ENCODE assay signal across 15 cellular contexts in genomic region chr14:51848120-51848519, GRCh38. TPM values are rescaled to one million over a fixed set of nuclear protein-coding genes. Genes with fewer than 3 reads are reported as not detected.
DNase-seq lines count a peak whose midpoint lies in the region; TF ChIP-seq lines count a peak whose summit lies in the region.
"Had no signal": no experiment of that assay in that cellular context is flagged by ENCODE, and none has a peak within 500 bp of the region (broad histone marks: within the 10 kb centered on the region; RNA-seq: fewer than 3 reads in every experiment).

No MANE protein-coding gene starts in this region.

- in situ Hi-C loops in G401 (cut with HindIII; ENCODE audit: low sequenced_read_pairs): no loop called here

- H3K4me2 ChIP-seq in neural cell (ENCODE audit: low read length): no peak overlapping the region

- peak overlapping the region; percentile 68 for H3K4me3 ChIP-seq in GM12865 (ENCODE audit: low read depth, low read length)
- H3K4me3 ChIP-seq in Peyer's patch: no peak overlapping the region
- H3K4me3 ChIP-seq in effector memory CD4-positive, alpha-beta T cell (ENCODE audit: insufficient read depth, low read depth, low read length, poor library complexity, severe bottlenecking): peak overlapping the region; percentile 4
- no peak overlapping the region for H3K4me3 ChIP-seq in neural cell (ENCODE audit: low read length)
- H3K4me3 ChIP-seq in WERI-Rb-1 (ENCODE audit: low read depth, low read length): no peak overlapping the region
- H3K4me3 ChIP-seq: thyroid gland had no signal

- no peak for TF ChIP-seq EP300 in neural cell (conservative IDR thresholded peaks at IDR 0.05; ENCODE audit: poor library complexity, severe bottlenecking)

- H3K27me3 ChIP-seq in Peyer's patch (no peaks in the 10 kb centered on the region), neural cell (ENCODE audit: insufficient read depth, low read depth, low read length) (no peaks in the 10 kb centered on the region), WERI-Rb-1 (ENCODE audit: insufficient read depth, low read depth, severe bottlenecking) (no peaks in the 10 kb centered on the region)
- no peaks in the 10 kb centered on the region for H3K27me3 ChIP-seq in effector memory CD4-positive, alpha-beta T cell (replicated peaks; ENCODE audit: control insufficient read depth, insufficient read depth, low read length, poor library complexity, severe bottlenecking)
- H3K27me3 ChIP-seq: thyroid gland had no signal

- no peak for TF ChIP-seq POLR2A in Peyer's patch (IDR thresholded peaks at IDR 0.05)

- no peak overlapping the region for H3K9ac ChIP-seq in neural cell (ENCODE audit: low read length)

- H3K4me1 ChIP-seq in Peyer's patch: peaks cover 0 to 12% (median 9%) of the 10 kb centered on the region in 4 donors
- H3K4me1 ChIP-seq in effector memory CD4-positive, alpha-beta T cell (ENCODE audit: control insufficient read depth, insufficient read depth, low read length, poor library complexity, severe bottlenecking): peaks cover 21% of the 10 kb centered on the region
- H3K4me1 ChIP-seq: thyroid gland had no signal

- no peaks in the 10 kb centered on the region for H3K9me2 ChIP-seq in neural cell (ENCODE audit: insufficient read depth, low read length)

- H3K27ac ChIP-seq in Peyer's patch (peak overlapping the region; percentile 3 to 87 (median 30)), neural cell (ENCODE audit: low read length) (peak overlapping the region; percentile 96), WERI-Rb-1 (no peak overlapping the region)
- H3K27ac ChIP-seq in effector memory CD4-positive, alpha-beta T cell (ENCODE audit: insufficient read depth, low read length, poor library complexity, severe bottlenecking): peak overlapping the region; percentile 99
- H3K27ac ChIP-seq: thyroid gland had no signal

- DNase-seq in GM12865 (ENCODE audit: low read depth) (peak; percentile 60), Peyer's patch (no peak), WERI-Rb-1 (no peak), G401 (ENCODE audit: low spot score) (no peak), NCI-H1694 (lab: John Stamatoyannopoulos, UW) (no peak), DMS53 treated with DMSO at 0.1 percent for 48 hours (lab: John Stamatoyannopoulos, UW; ENCODE audit: unreplicated experiment) (no peak)
- DNase-seq in effector memory CD4-positive, alpha-beta T cell: no peak
- DNase-seq: DMS53, endodermal cell, hippocampal formation, KBM-7, NCI-H2081, right cardiac atrium, thyroid gland had no signal

- TF ChIP-seq CTCF in GM12865 (IDR thresholded peaks at IDR 0.05; ENCODE audit: insufficient read depth, low read depth, low read length, missing control alignments) (no peak), Peyer's patch (IDR thresholded peaks at IDR 0.05) (no peak), neural cell (IDR thresholded peaks at IDR 0.05; ENCODE audit: poor library complexity, severe bottlenecking) (no peak), WERI-Rb-1 (IDR thresholded peaks at IDR 0.05; ENCODE audit: low read depth, low read length) (no peak)

- no peaks in the 10 kb centered on the region for H3K79me2 ChIP-seq in neural cell (replicated peaks; ENCODE audit: insufficient read depth, low read length)

- H3K36me3 ChIP-seq in Peyer's patch (no peaks in the 10 kb centered on the region), neural cell (ENCODE audit: insufficient read depth, low read length) (no peaks in the 10 kb centered on the region), WERI-Rb-1 (no peaks in the 10 kb centered on the region)
- no peaks in the 10 kb centered on the region for H3K36me3 ChIP-seq in effector memory CD4-positive, alpha-beta T cell (ENCODE audit: control insufficient read depth, insufficient read depth, low read length)
- H3K36me3 ChIP-seq: thyroid gland had no signal

- H3K9me3 ChIP-seq in Peyer's patch (no peaks in the 10 kb centered on the region), neural cell (ENCODE audit: low read length) (no peaks in the 10 kb centered on the region), WERI-Rb-1 (ENCODE audit: severe bottlenecking) (no peaks in the 10 kb centered on the region)
- no peaks in the 10 kb centered on the region for H3K9me3 ChIP-seq in effector memory CD4-positive, alpha-beta T cell (ENCODE audit: control insufficient read depth, low read length)
- H3K9me3 ChIP-seq: thyroid gland had no signal

- no peak overlapping the region for H2AFZ ChIP-seq in neural cell (ENCODE audit: low read depth, low read length)

- no peaks in the 10 kb centered on the region for H3F3A ChIP-seq in neural cell (ENCODE audit: insufficient read depth, low read length, poor library complexity, severe bottlenecking)

- TF ChIP-seq RAD21 in neural cell (conservative IDR thresholded peaks at IDR 0.05): no peak

- no peaks in the 10 kb centered on the region for H4K20me1 ChIP-seq in neural cell (ENCODE audit: insufficient read depth)

TF ChIP-seq in neural cell, 6 proteins besides CTCF, POLR2A, EP300 and RAD21:
- TF ChIP-seq MXI1 (conservative IDR thresholded peaks at IDR 0.05; ENCODE audit: poor library complexity, severe bottlenecking) (no peak), TAF1 (IDR thresholded peaks at IDR 0.05; ENCODE audit: low read depth) (no peak), POLR2AphosphoS5 (IDR thresholded peaks at IDR 0.05) (no peak), REST (IDR thresholded peaks at IDR 0.05; ENCODE audit: borderline replicate concordance) (no peak), EZH2 (IDR thresholded peaks at IDR 0.05; ENCODE audit: borderline replicate concordance, insufficient read depth, low read length, poor library complexity, severe bottlenecking) (no peak), SMC3 (conservative IDR thresholded peaks at IDR 0.05; ENCODE audit: poor library complexity) (no peak)

RNA-seq across cellular contexts. Expression of gene GNG2, which starts 12.3 kb away (rescaled TPM):
- 10 to 100 TPM in 2 of 4 donors, 1 to 10 TPM in 2; 6.0 to 44.6 (median 9.7) TPM for total RNA-seq in Peyer's patch
- 503 and 515 TPM in 2 replicates for polyA plus RNA-seq in neural cell
- polyA minus RNA-seq in neural cell: 453 and 567 TPM in 2 replicates
- not detected in 2 replicates for total RNA-seq in G401 (2014; rRNA removed; shearing (Covaris generic))

Comparison
In these comparisons a context has a peak if more than half of its experiments do, and no peak if none do; other contexts are left out.
1. H3K4me3 ChIP-seq: peak in GM12865 (single experiment) and effector memory CD4-positive, alpha-beta T cell (single experiment); none in Peyer's patch (0 of 4), neural cell (single experiment) and WERI-Rb-1 (single experiment).